In the genomic region with DNA sequence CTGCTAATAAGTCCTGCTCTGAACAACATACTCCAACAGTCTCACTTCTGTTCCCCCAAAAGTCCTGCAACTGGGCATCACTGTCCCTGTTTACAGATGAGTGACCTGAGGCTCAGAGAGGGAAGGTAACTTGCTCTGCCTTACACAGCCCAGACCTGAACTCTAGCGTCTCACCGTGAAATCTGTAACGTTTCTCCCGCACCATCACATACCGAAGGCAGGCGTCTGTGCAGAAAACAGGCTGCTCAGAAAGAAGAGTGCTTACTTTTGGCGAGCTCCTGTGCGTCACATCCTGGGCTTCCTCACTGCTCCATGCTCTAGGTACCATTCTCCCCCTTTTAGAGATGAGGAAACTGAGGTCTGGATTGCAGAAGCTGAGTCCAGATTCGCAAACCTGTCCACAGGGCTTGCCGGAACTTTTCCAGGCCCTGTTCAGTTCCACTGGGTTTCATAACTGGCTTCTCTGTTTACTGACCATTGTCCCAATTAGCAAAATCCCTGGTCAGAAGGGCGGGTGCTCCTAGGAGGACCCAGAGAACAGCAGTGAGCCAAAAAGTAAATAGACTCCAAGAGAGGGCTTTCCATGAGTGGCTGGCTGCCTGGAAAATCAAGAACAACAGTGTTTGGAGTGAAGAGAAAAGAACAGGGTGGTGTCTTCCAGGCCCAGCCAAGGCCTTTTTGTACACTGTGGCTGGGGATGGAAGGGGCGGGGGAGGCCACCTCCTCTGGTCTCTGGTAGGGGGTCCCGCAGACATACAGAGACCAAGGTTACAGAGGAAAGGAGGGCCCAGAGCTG, we compare ENCODE assay signal across 10 cellular contexts. TPM values are rescaled to one million over a fixed set of nuclear protein-coding genes. Genes with fewer than 3 reads are reported as not detected.
DNase-seq lines count a peak whose midpoint lies in the region; ATAC-seq and TF ChIP-seq lines count a peak whose summit lies in the region.
"Had no signal": no experiment of that assay in that cellular context is flagged by ENCODE, and none has a peak within 500 bp of the region (broad histone marks: within the 10 kb centered on the region; RNA-seq: fewer than 3 reads in every experiment).

No MANE protein-coding gene starts in this region.

- peak; percentile 68 to 70 for ATAC-seq in right cardiac atrium
- ATAC-seq in upper lobe of right lung = peak; percentile 54
- ATAC-seq in GM21367 (IDR thresholded peaks at IDR 0.05; ENCODE audit: unreplicated experiment) = no peak
- no peak for ATAC-seq in HG03139 (IDR thresholded peaks at IDR 0.05; ENCODE audit: unreplicated experiment)

- no peak overlapping the region for H2AFZ ChIP-seq in parathyroid adenoma

- no peak overlapping the region for H3K4me3 Mint-ChIP-seq in activated naive CD4-positive, alpha-beta T cell treated with anti-CD3 and anti-CD28 coated beads, Interleukin-2, amount 10 ng/mL, durations not matched to agents 7 days and 5 days

- DNase-seq in coronary artery (ENCODE audit: low spot score) (peak; percentile 84), right cardiac atrium (peak; percentile 79 to 92 (median 79)), upper lobe of right lung (no peak), GDM1 (lab: John Stamatoyannopoulos, UW) (no peak)
- no peak for DNase-seq in activated naive CD4-positive, alpha-beta T cell treated with anti-CD3 and anti-CD28 coated beads, Interleukin-2, amount 10 ng/mL, durations not matched to agents 7 days and 5 days
- DNase-seq: foreskin fibroblast, Karpas-422 had no signal

- H3K4me1 ChIP-seq in right cardiac atrium (ENCODE audit: control insufficient read depth, insufficient read depth, low read length) (peaks cover 39% of the 10 kb centered on the region), parathyroid adenoma (peaks cover 5% of the 10 kb centered on the region), upper lobe of right lung (peaks cover 59% of the 10 kb centered on the region)

- H3K36me3 ChIP-seq in parathyroid adenoma (ENCODE audit: control insufficient read depth, insufficient read depth, low read length) = no peaks in the 10 kb centered on the region
- H3K36me3 ChIP-seq in upper lobe of right lung = peaks cover 5% of the 10 kb centered on the region

- H3K79me2 ChIP-seq in parathyroid adenoma = no peaks in the 10 kb centered on the region

- peaks cover 23% of the 10 kb centered on the region for H3K27me3 Mint-ChIP-seq in activated naive CD4-positive, alpha-beta T cell treated with anti-CD3 and anti-CD28 coated beads, Interleukin-2, amount 10 ng/mL, durations not matched to agents 7 days and 5 days

- H3K36me3 Mint-ChIP-seq in activated naive CD4-positive, alpha-beta T cell treated with anti-CD3 and anti-CD28 coated beads, Interleukin-2, amount 10 ng/mL, durations not matched to agents 7 days and 5 days = no peaks in the 10 kb centered on the region

- peaks cover 11% of the 10 kb centered on the region for H3K4me1 Mint-ChIP-seq in activated naive CD4-positive, alpha-beta T cell treated with anti-CD3 and anti-CD28 coated beads, Interleukin-2, amount 10 ng/mL, durations not matched to agents 7 days and 5 days

- H3K27ac ChIP-seq in coronary artery = peak overlapping the region; percentile 89 to 97
- H3K27ac ChIP-seq in right cardiac atrium (ENCODE audit: low read length) = peak overlapping the region; percentile 86
- H3K27ac ChIP-seq in parathyroid adenoma = peak overlapping the region; percentile 39
- peak overlapping the region; percentile 86 for H3K27ac ChIP-seq in upper lobe of right lung

- 64% methylated on average over 13 of the region's 13 CpGs for whole genome bisulfite sequencing in right cardiac atrium

- intact Hi-C loops in right cardiac atrium (cut with DNase I) (no loop called here), upper lobe of right lung (cut with DNase I) (no loop called here)

- TF ChIP-seq CTCF in coronary artery (IDR thresholded peaks at IDR 0.05) (no peak), parathyroid adenoma (IDR thresholded peaks at IDR 0.05) (no peak), upper lobe of right lung (IDR thresholded peaks at IDR 0.05) (no peak)

- H3K27ac Mint-ChIP-seq in activated naive CD4-positive, alpha-beta T cell treated with anti-CD3 and anti-CD28 coated beads, Interleukin-2, amount 10 ng/mL, durations not matched to agents 7 days and 5 days = no peak overlapping the region

- H3K9me3 Mint-ChIP-seq in activated naive CD4-positive, alpha-beta T cell treated with anti-CD3 and anti-CD28 coated beads, Interleukin-2, amount 10 ng/mL, durations not matched to agents 7 days and 5 days = no peaks in the 10 kb centered on the region

- no peak overlapping the region for H3K9ac ChIP-seq in parathyroid adenoma

- H3K4me3 ChIP-seq in coronary artery (peak overlapping the region; percentile 37), right cardiac atrium (ENCODE audit: low read length) (no peak overlapping the region), parathyroid adenoma (ENCODE audit: low read depth, low read length) (no peak overlapping the region), upper lobe of right lung (no peak overlapping the region)

- no peak overlapping the region for H3K4me2 ChIP-seq in parathyroid adenoma (ENCODE audit: low read length)

- no peaks in the 10 kb centered on the region for H3K9me3 ChIP-seq in right cardiac atrium (ENCODE audit: control insufficient read depth, low read length)
- no peaks in the 10 kb centered on the region for H3K9me3 ChIP-seq in parathyroid adenoma (ENCODE audit: control insufficient read depth, low read length)
- no peaks in the 10 kb centered on the region for H3K9me3 ChIP-seq in upper lobe of right lung

- no peaks in the 10 kb centered on the region for H3K27me3 ChIP-seq in right cardiac atrium (ENCODE audit: control insufficient read depth, insufficient read depth)
- H3K27me3 ChIP-seq in parathyroid adenoma (ENCODE audit: control insufficient read depth, insufficient read depth, low read length) = no peaks in the 10 kb centered on the region
- no peaks in the 10 kb centered on the region for H3K27me3 ChIP-seq in upper lobe of right lung

- CTCF ChIA-PET in activated naive CD4-positive, alpha-beta T cell treated with anti-CD3 and anti-CD28 coated beads, Interleukin-2, amount 10 ng/mL, durations not matched to agents 7 days and 5 days (lab: Charles Lee) = interaction anchor here (1.3 kb wide), 1 partner anchor 25 kb away, joined by 4 read pairs; no protein-coding TSS in a partner anchor

RNA-seq across cellular contexts. Expression of a gene that starts 27.1 kb away (rescaled TPM):
- 1,000 to 10,000 TPM in 3 of 4 donors, 100 to 1,000 TPM in 1; 949 to 1,838 (median 1,489) TPM for total RNA-seq in right cardiac atrium
- polyA plus RNA-seq in right cardiac atrium = 1,813 TPM
- total RNA-seq in upper lobe of right lung = 464 TPM

Comparison
In these comparisons a context has a peak if more than half of its experiments do, and no peak if none do; other contexts are left out.
1. DNase-seq: peak in coronary artery (single experiment) and right cardiac atrium (3 of 3); none in upper lobe of right lung (single experiment), GDM1 (single experiment) and activated naive CD4-positive, alpha-beta T cell treated with anti-CD3 and anti-CD28 coated beads, Interleukin-2, amount 10 ng/mL, durations not matched to agents 7 days and 5 days (single experiment).
2. H3K27ac ChIP-seq: peak in every context shown above with its lines; median percentile 93 in coronary artery; 86 in right cardiac atrium; 86 in upper lobe of right lung; 39 in parathyroid adenoma.
3. ATAC-seq: peak in right cardiac atrium (2 of 2) and upper lobe of right lung (single experiment); none in GM21367 (single experiment) and HG03139 (single experiment).